Comparison of ENCODE assay signal across 16 cellular contexts in the genomic region with DNA sequence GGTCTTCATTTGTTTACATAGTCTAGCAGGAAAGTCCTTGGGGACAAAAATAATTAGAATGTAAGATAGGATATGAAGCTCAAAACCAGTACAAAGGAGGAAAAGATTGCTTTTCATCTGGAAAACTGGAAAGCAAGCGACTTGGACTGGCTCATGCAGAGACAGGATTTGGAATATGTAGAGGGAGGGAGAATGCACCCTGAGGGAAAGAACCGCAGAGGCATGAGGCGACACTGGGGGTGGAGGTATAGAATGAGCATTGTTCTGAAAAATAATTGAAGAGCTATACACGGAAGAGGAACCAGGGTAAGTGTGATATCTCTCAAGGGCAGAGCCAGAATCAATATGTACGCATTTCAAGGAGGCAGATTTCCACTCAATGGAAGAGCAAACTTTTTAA.
DNase-seq lines count a peak whose midpoint lies in the region; ATAC-seq and TF ChIP-seq lines count a peak whose summit lies in the region.
"Had no signal": no experiment of that assay in that cellular context is flagged by ENCODE, and none has a peak within 500 bp of the region (broad histone marks: within the 10 kb centered on the region; RNA-seq: fewer than 3 reads in every experiment).

No MANE protein-coding gene starts in this region.

- no peak for TF ChIP-seq POLR2A in adrenal gland (IDR thresholded peaks at IDR 0.05)

- H3K36me3 ChIP-seq in psoas muscle (ENCODE audit: insufficient read depth in 1 of 2, low read depth in 1 of 2) (peaks cover 3 to 97% of the 10 kb centered on the region in 2 donors), adrenal gland (replicated peaks in 1 of 2) (no peaks in the 10 kb centered on the region)
- H3K36me3 ChIP-seq: BE2C had no signal

- H3K27ac ChIP-seq in psoas muscle (peak overlapping the region; percentile 21), adrenal gland (no peak overlapping the region)

- no peaks in the 10 kb centered on the region for H3K36me3 Mint-ChIP-seq in immature natural killer cell
- H3K36me3 Mint-ChIP-seq: CD4-positive, CD25-positive, alpha-beta regulatory T cell; CD8-positive, alpha-beta memory T cell had no signal

- intact Hi-C loops in psoas muscle (cut with DNase I): no loop called here
- intact Hi-C loops in adrenal gland (cut with DNase I): no loop called here

- ATAC-seq in psoas muscle (no peak), GM19452 (IDR thresholded peaks at IDR 0.05; ENCODE audit: unreplicated experiment) (no peak)

- peak overlapping the region in 1 of 6 donors; percentile 20 for H3K27ac Mint-ChIP-seq in immature natural killer cell
- H3K27ac Mint-ChIP-seq: CD4-positive, CD25-positive, alpha-beta regulatory T cell had no signal

- H3K4me3 ChIP-seq in psoas muscle (no peak overlapping the region), adrenal gland (no peak overlapping the region)

- no peak overlapping the region for H3K4me3 Mint-ChIP-seq in immature natural killer cell
- H3K4me3 Mint-ChIP-seq: CD8-positive, alpha-beta memory T cell had no signal

- peaks cover 16% of the 10 kb centered on the region for H3K4me1 ChIP-seq in psoas muscle
- no peaks in the 10 kb centered on the region for H3K4me1 ChIP-seq in adrenal gland (replicated peaks in 1 of 2)
- H3K4me1 ChIP-seq: BE2C, Caco-2 had no signal

- peak; percentile 6 for DNase-seq in NCI-H146 treated with DMSO at 0.1 percent for 48 hours (lab: John Stamatoyannopoulos, UW; ENCODE audit: unreplicated experiment)
- DNase-seq in NCI-H69 (lab: John Stamatoyannopoulos, UW): peak; percentile 89
- peak; percentile 48 for DNase-seq in foreskin melanocyte
- no peak for DNase-seq in psoas muscle
- no peak for DNase-seq in adrenal gland
- DNase-seq in NCI-H2196 (lab: John Stamatoyannopoulos, UW; ENCODE audit: unreplicated experiment): no peak
- DNase-seq in immature natural killer cell: no peak
- DNase-seq: ACHN; BE2C; C1 segment of cervical spinal cord; Caco-2; CD4-positive, CD25-positive, alpha-beta regulatory T cell; CD8-positive, alpha-beta memory T cell; GOT3; H7 had no signal

- H3K9me3 ChIP-seq in psoas muscle: no peaks in the 10 kb centered on the region
- H3K9me3 ChIP-seq in adrenal gland (replicated peaks in 1 of 3): no peaks in the 10 kb centered on the region
- H3K9me3 ChIP-seq: BE2C, Caco-2 had no signal

- 56 to 84% (median 65%) methylated on average over 5 of the region's 5 CpGs for WGBS in psoas muscle, 3 donors
- 70 to 81% (median 80%) methylated on average over 5 of the region's 5 CpGs for WGBS in adrenal gland, 4 donors

- no peak for TF ChIP-seq CTCF in psoas muscle (IDR thresholded peaks at IDR 0.05)
- no peak for TF ChIP-seq CTCF in adrenal gland (IDR thresholded peaks at IDR 0.05)

- peaks cover 2 to 3% (median 2%) of the 10 kb centered on the region in 3 donors for H3K27me3 Mint-ChIP-seq in immature natural killer cell (ENCODE audit: low read depth in 3 of 3)

- H3K9me3 Mint-ChIP-seq in immature natural killer cell: no peaks in the 10 kb centered on the region
- H3K9me3 Mint-ChIP-seq: CD8-positive, alpha-beta memory T cell had no signal

- no peaks in the 10 kb centered on the region for H3K4me1 Mint-ChIP-seq in immature natural killer cell
- H3K4me1 Mint-ChIP-seq: CD8-positive, alpha-beta memory T cell had no signal

- no peaks in the 10 kb centered on the region for H3K27me3 ChIP-seq in psoas muscle (ENCODE audit: insufficient read depth in 3 of 3, low read length in 2 of 3)
- H3K27me3 ChIP-seq in adrenal gland: no peaks in the 10 kb centered on the region
- H3K27me3 ChIP-seq: BE2C had no signal

Comparison
In these comparisons a context has a peak if more than half of its experiments do, and no peak if none do; other contexts are left out.
1. DNase-seq: peak in NCI-H146 treated with DMSO at 0.1 percent for 48 hours (single experiment), NCI-H69 (single experiment) and foreskin melanocyte (single experiment); none in psoas muscle (0 of 2), adrenal gland (0 of 7), NCI-H2196 (single experiment) and immature natural killer cell (0 of 3).